ENCODE assay signal across 23 cellular contexts in the genomic region with DNA sequence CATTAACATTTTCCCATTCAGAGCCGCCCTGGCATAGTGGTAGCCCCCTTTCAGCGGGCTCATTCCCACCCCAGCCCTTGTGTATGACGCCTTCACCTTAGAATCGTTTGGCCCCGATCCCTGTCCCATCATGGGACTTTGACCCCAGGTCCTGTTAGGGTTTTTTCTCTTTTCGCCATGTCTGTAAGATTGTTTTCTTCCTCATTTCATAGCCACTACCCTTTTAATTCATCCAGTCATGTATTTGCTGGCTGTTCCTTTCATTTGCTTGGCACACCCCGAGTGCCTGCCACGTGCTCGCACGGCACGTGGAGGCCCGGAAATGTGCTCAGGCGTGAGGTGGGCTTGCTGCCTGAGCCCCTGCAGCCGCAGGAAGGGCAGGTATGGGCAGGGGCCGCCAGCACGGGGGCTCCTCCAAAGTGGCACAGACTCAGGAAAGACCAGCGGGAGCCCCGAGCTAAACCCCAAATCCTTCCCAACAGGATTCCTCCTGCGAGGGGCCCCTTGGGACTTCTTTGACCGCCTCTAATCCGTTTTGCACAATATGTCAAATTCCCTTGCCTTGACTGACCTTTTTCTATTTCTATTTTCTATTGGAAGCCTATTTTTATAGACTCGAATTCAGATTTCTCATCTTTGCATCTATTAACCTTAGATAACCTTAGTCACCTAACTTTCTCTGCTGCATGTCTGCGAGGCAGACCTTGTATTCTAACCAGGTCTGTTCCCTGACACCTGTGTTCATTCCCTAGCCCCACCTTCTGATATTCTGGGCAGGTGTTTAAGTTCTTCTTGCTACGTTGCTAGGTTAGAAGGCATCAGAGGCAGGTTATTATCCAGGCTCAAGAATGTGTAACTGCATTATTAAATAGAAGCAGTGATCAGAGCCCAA.
"Had no signal": no experiment of that assay in that cellular context is flagged by ENCODE, and none has a peak within 500 bp of the region (broad histone marks: within the 10 kb centered on the region; RNA-seq: fewer than 3 reads in every experiment).

No MANE protein-coding gene starts in this region.

- H3K4me3 ChIP-seq: coronary artery, dorsolateral prefrontal cortex, heart right ventricle, left ventricle myocardium inferior, lower lobe of right lung, testis, tibial nerve, upper lobe of right lung, vagina had no signal

- H3K9me3 Mint-ChIP-seq: memory B cell, nephron had no signal

- H3K27ac ChIP-seq: coronary artery, heart right ventricle, left ventricle myocardium inferior, lower lobe of right lung, testis, tibial nerve, upper lobe of right lung, vagina had no signal

- H3K36me3 Mint-ChIP-seq: memory B cell; naive B cell; stimulated activated naive B cell treated with anti-CD40 and anti-IgM and Interleukin-4, amounts not matched to agents 10 μg/mL and 1 μg/mL and 100 μg/mL, for 72 hours had no signal

- H3K9me3 ChIP-seq: left ventricle myocardium inferior, lower lobe of right lung, testis, tibial nerve, upper lobe of right lung, vagina had no signal

- H3K4me3 Mint-ChIP-seq: memory B cell; naive B cell; nephron; stimulated activated naive B cell treated with anti-CD40 and anti-IgM and Interleukin-4, amounts not matched to agents 10 μg/mL and 1 μg/mL and 100 μg/mL, for 72 hours; stimulated activated naive CD8-positive, alpha-beta T cell treated with anti-CD3 and anti-CD28 coated beads, Interleukin-15, amount 100 ng/mL, for 72 hours had no signal

- H3K4me1 Mint-ChIP-seq: memory B cell; naive B cell; nephron; stimulated activated naive B cell treated with anti-CD40 and anti-IgM and Interleukin-4, amounts not matched to agents 10 μg/mL and 1 μg/mL and 100 μg/mL, for 72 hours; stimulated activated naive CD8-positive, alpha-beta T cell treated with anti-CD3 and anti-CD28 coated beads, Interleukin-15, amount 100 ng/mL, for 72 hours had no signal

- H3K4me1 ChIP-seq: heart right ventricle, left ventricle myocardium inferior, lower lobe of right lung, testis, upper lobe of right lung, vagina had no signal

- DNase-seq: dorsolateral prefrontal cortex; effector CD8-positive, alpha-beta T cell; heart right ventricle; hypothalamus; left ventricle myocardium inferior; lower lobe of right lung; midbrain; naive B cell; occipital lobe; stimulated activated CD4-positive, alpha-beta T cell treated with anti-CD3 and anti-CD28 coated beads, Interleukin-2, amount 100 ng/mL, for 24 hours; stimulated activated CD4-positive, alpha-beta T cell treated with anti-CD3 and anti-CD28 coated beads, Interleukin-4, amount 100 ng/mL, for 4 hours; stimulated activated naive B cell treated with anti-CD40 and anti-IgM and Interleukin-4, amounts not matched to agents 10 μg/mL and 1 μg/mL and 100 μg/mL, for 72 hours; stimulated activated naive CD8-positive, alpha-beta T cell treated with anti-CD3 and anti-CD28 coated beads, Interleukin-15, amount 100 ng/mL, for 72 hours; testis; upper lobe of right lung had no signal

- H3K27ac Mint-ChIP-seq: memory B cell; nephron; stimulated activated naive B cell treated with anti-CD40 and anti-IgM and Interleukin-4, amounts not matched to agents 10 μg/mL and 1 μg/mL and 100 μg/mL, for 72 hours; stimulated activated naive CD8-positive, alpha-beta T cell treated with anti-CD3 and anti-CD28 coated beads, Interleukin-15, amount 100 ng/mL, for 72 hours had no signal

- ATAC-seq: heart right ventricle; lower lobe of right lung; sciatic nerve; stimulated activated naive B cell treated with anti-CD40 and anti-IgM and Interleukin-4, amounts not matched to agents 10 μg/mL and 1 μg/mL and 100 μg/mL, for 72 hours; stimulated activated naive CD8-positive, alpha-beta T cell treated with anti-CD3 and anti-CD28 coated beads, Interleukin-15, amount 100 ng/mL, for 72 hours; upper lobe of right lung had no signal

- H3K27me3 ChIP-seq: dorsolateral prefrontal cortex, heart right ventricle, testis, tibial nerve, upper lobe of right lung, vagina had no signal

- FAIRE-seq: frontal cortex, keratinocyte had no signal
